Comparison of ENCODE assay signal across 10 cellular contexts in the genomic region with DNA sequence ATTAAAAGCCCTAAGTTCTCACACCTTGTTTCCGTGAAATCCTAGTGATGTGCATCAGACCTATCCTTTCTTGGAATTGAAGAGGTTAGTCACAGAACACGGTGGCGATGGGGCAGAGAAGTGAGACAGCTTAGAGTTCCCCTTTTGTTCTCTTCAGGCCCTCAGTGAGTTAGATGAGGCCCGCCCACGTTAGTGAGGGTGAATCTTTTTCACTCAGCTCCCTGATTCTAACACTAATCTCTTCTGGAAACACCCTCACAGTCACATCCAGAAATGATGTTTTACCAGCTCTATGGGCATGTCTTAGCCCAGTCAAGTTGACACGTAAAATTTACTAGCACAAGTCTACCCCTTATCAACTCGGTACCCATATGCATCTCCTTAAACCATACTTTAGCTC.
DNase-seq lines count a peak whose midpoint lies in the region; ATAC-seq and TF ChIP-seq lines count a peak whose summit lies in the region.
"Had no signal": no experiment of that assay in that cellular context is flagged by ENCODE, and none has a peak within 500 bp of the region (broad histone marks: within the 10 kb centered on the region; RNA-seq: fewer than 3 reads in every experiment).

No MANE protein-coding gene starts in this region.

- TF ChIP-seq POLR2A in GM18505 (IDR thresholded peaks at IDR 0.05; ENCODE audit: borderline replicate concordance, extremely low read depth, insufficient read depth, insufficient read length): no peak

- ATAC-seq in GM18505 (IDR thresholded peaks at IDR 0.05; ENCODE audit: unreplicated experiment) (peak; percentile 92), GM21423 (IDR thresholded peaks at IDR 0.05; ENCODE audit: unreplicated experiment) (peak; percentile 59), HG03439 (IDR thresholded peaks at IDR 0.05; ENCODE audit: unreplicated experiment) (peak; percentile 85)

- DNase-seq in stimulated activated CD4-positive, alpha-beta T cell treated with anti-CD3 and anti-CD28 coated beads, Interleukin-12 subunit alpha, Interleukin-12 subunit beta, amount 100 ng/mL, for 24 hours (ENCODE audit: low read depth in 2 of 2): peak; percentile 8 to 25
- no peak for DNase-seq in SW480 (ENCODE audit: low spot score)
- no peak for DNase-seq in NCI-H1048 (lab: John Stamatoyannopoulos, UW)
- DNase-seq in NCI-H2227 treated with DMSO at 0.1 percent for 48 hours (lab: John Stamatoyannopoulos, UW): no peak
- DNase-seq in AML-193 (lab: John Stamatoyannopoulos, UW): no peak
- DNase-seq: NCI-H1092 treated with DMSO at 0.1 percent for 48 hours, SIG-M5 had no signal

Comparison
In these comparisons a context has a peak if more than half of its experiments do, and no peak if none do; other contexts are left out.
1. DNase-seq: peak in stimulated activated CD4-positive, alpha-beta T cell treated with anti-CD3 and anti-CD28 coated beads, Interleukin-12 subunit alpha, Interleukin-12 subunit beta, amount 100 ng/mL, for 24 hours (2 of 2); none in SW480 (single experiment), NCI-H1048 (single experiment), NCI-H2227 treated with DMSO at 0.1 percent for 48 hours (single experiment) and AML-193 (0 of 2).
2. Peak in every context shown above with its lines, with median percentiles within 50 percentile points of each other: ATAC-seq.